ENCODE assay signal across 23 cellular contexts in the genomic region with DNA sequence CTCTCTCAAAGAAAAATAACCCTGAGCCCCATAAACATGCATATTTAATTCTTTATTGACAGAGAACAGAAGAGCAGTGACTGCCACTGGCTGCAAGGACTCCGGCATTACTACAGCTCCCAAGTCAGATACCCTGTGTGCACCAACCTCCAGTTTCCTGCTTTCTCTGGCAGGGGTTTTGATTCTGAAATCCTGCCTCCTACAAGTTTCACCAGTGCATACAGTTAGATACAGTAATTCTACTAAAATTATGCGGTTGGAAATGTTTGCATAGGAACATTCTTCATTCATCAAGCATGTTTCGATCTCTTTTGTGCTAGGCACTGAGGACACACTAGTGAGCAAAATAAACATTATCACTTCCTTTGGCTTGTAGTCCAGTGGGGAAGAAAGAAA.
"Had no signal": no experiment of that assay in that cellular context is flagged by ENCODE, and none has a peak within 500 bp of the region (broad histone marks: within the 10 kb centered on the region; RNA-seq: fewer than 3 reads in every experiment).

No MANE protein-coding gene starts in this region.

- H3K9me3 Mint-ChIP-seq: activated CD4-positive, alpha-beta T cell treated with anti-CD3 and anti-CD28 coated beads, Interleukin-2, amount 10 ng/mL, durations not matched to agents 7 days and 5 days; activated naive CD8-positive, alpha-beta T cell treated with anti-CD3 and anti-CD28 coated beads, Interleukin-2, amount 10 ng/mL, durations not matched to agents 7 days and 5 days; activated T-cell treated with anti-CD3 and anti-CD28 coated beads, Interleukin-2, amount 50 U/mL, for 72 hours; naive thymus-derived CD4-positive, alpha-beta T cell; T-helper 2 cell treated with Interferon-gamma antibody and Interleukin-4, amounts not matched to agents 5 μg/mL and 100 μg/mL, for 36 hours had no signal

- H3K27me3 Mint-ChIP-seq: activated CD4-positive, alpha-beta T cell treated with anti-CD3 and anti-CD28 coated beads, Interleukin-2, amount 10 ng/mL, durations not matched to agents 7 days and 5 days; activated naive CD8-positive, alpha-beta T cell treated with anti-CD3 and anti-CD28 coated beads, Interleukin-2, amount 10 ng/mL, durations not matched to agents 7 days and 5 days; progenitor cell of endocrine pancreas had no signal

- FAIRE-seq: astrocyte, frontal cortex had no signal

- H3K27me3 ChIP-seq: colonic mucosa, esophagus muscularis mucosa, heart right ventricle, right atrium auricular region, transverse colon had no signal

- ATAC-seq: activated T-cell treated with anti-CD3 and anti-CD28 coated beads, Interleukin-2, amount 50 U/mL, for 72 hours; heart right ventricle; left lobe of liver; mucosa of descending colon; naive thymus-derived CD4-positive, alpha-beta T cell had no signal

- H3K36me3 Mint-ChIP-seq: activated naive CD8-positive, alpha-beta T cell treated with anti-CD3 and anti-CD28 coated beads, Interleukin-2, amount 10 ng/mL, durations not matched to agents 7 days and 5 days; naive thymus-derived CD4-positive, alpha-beta T cell had no signal

- H3K27ac ChIP-seq: colonic mucosa, esophagus muscularis mucosa, heart right ventricle, right atrium auricular region, transverse colon had no signal

- H3K36me3 ChIP-seq: colonic mucosa, esophagus muscularis mucosa, heart right ventricle, right atrium auricular region, transverse colon had no signal

- H3K4me1 ChIP-seq: colonic mucosa, right atrium auricular region, transverse colon had no signal

- H3K9me3 ChIP-seq: colonic mucosa, esophagus muscularis mucosa, heart right ventricle, mucosa of descending colon, right atrium auricular region, transverse colon had no signal

- H3K27ac Mint-ChIP-seq: activated CD4-positive, alpha-beta T cell treated with anti-CD3 and anti-CD28 coated beads, Interleukin-2, amount 10 ng/mL, durations not matched to agents 7 days and 5 days; activated naive CD8-positive, alpha-beta T cell treated with anti-CD3 and anti-CD28 coated beads, Interleukin-2, amount 10 ng/mL, durations not matched to agents 7 days and 5 days; activated T-cell treated with anti-CD3 and anti-CD28 coated beads, Interleukin-2, amount 50 U/mL, for 72 hours; naive thymus-derived CD4-positive, alpha-beta T cell; progenitor cell of endocrine pancreas; T-helper 2 cell treated with Interferon-gamma antibody and Interleukin-4, amounts not matched to agents 5 μg/mL and 100 μg/mL, for 36 hours had no signal

- H3K4me3 Mint-ChIP-seq: activated CD4-positive, alpha-beta T cell treated with anti-CD3 and anti-CD28 coated beads, Interleukin-2, amount 10 ng/mL, durations not matched to agents 7 days and 5 days; activated naive CD8-positive, alpha-beta T cell treated with anti-CD3 and anti-CD28 coated beads, Interleukin-2, amount 10 ng/mL, durations not matched to agents 7 days and 5 days; activated T-cell treated with anti-CD3 and anti-CD28 coated beads, Interleukin-2, amount 50 U/mL, for 72 hours; naive thymus-derived CD4-positive, alpha-beta T cell; T-helper 2 cell treated with Interferon-gamma antibody and Interleukin-4, amounts not matched to agents 5 μg/mL and 100 μg/mL, for 36 hours had no signal

- H3K4me1 Mint-ChIP-seq: activated CD4-positive, alpha-beta T cell treated with anti-CD3 and anti-CD28 coated beads, Interleukin-2, amount 10 ng/mL, durations not matched to agents 7 days and 5 days; activated naive CD8-positive, alpha-beta T cell treated with anti-CD3 and anti-CD28 coated beads, Interleukin-2, amount 10 ng/mL, durations not matched to agents 7 days and 5 days; naive thymus-derived CD4-positive, alpha-beta T cell had no signal

- DNase-seq: activated CD4-positive, alpha-beta T cell treated with anti-CD3 and anti-CD28 coated beads, Interleukin-2, amount 10 ng/mL, durations not matched to agents 7 days and 5 days; activated CD8-positive, alpha-beta memory T cell treated with anti-CD3 and anti-CD28 coated beads, Interleukin-2, amount 50 U/mL, for 48 hours; activated naive CD8-positive, alpha-beta T cell treated with anti-CD3 and anti-CD28 coated beads, Interleukin-2, amount 10 ng/mL, durations not matched to agents 7 days and 5 days; activated T-cell treated with anti-CD3 and anti-CD28 coated beads, Interleukin-2, amount 50 U/mL, for 72 hours; colonic mucosa; heart right ventricle; mammary epithelial cell; mucosa of descending colon; naive thymus-derived CD4-positive, alpha-beta T cell; nucleus accumbens; stimulated activated CD4-positive, alpha-beta T cell treated with anti-CD3 and anti-CD28 coated beads, Interleukin-15, amount 100 ng/mL, for 24 hours; stimulated activated CD4-positive, alpha-beta T cell treated with anti-CD3 and anti-CD28 coated beads, Interleukin-4, amount 100 ng/mL, for 1 hour; stimulated activated naive CD4-positive, alpha-beta T cell; substantia nigra; SW 1271; transverse colon had no signal

- H3K4me3 ChIP-seq: colonic mucosa, esophagus muscularis mucosa, heart right ventricle, mucosa of descending colon, right atrium auricular region, transverse colon had no signal
